8 cellular contexts compared by ENCODE assay signal in genomic region chr19:13985771-13986347, GRCh38. TPM values are rescaled to one million over a fixed set of nuclear protein-coding genes. Genes with fewer than 3 reads are reported as not detected.
DNase-seq lines count a peak whose midpoint lies in the region; ATAC-seq, FAIRE-seq and TF ChIP-seq lines count a peak whose summit lies in the region.

No MANE protein-coding gene starts in this region.

- peak overlapping the region; percentile 91 to 99 (median 98) for H3K27ac Mint-ChIP-seq in naive thymus-derived CD8-positive, alpha-beta T cell

- no peaks in the 10 kb centered on the region for H3K79me2 ChIP-seq in GM12878 (ENCODE audit: control insufficient read depth, insufficient read depth, low read length)

- H3K9ac ChIP-seq in GM12878 (ENCODE audit: control insufficient read depth, insufficient read depth, low read length) = peak overlapping the region; percentile 73

- TF ChIP-seq EP300 in GM12878 (IDR thresholded peaks at IDR 0.05; ENCODE audit: borderline replicate concordance in 1 of 2, control insufficient read depth in 1 of 2, low read depth in 2 of 2, low read length in 2 of 2) = no peak

- peak; percentile 19 for ATAC-seq in GM19438 (IDR thresholded peaks at IDR 0.05; ENCODE audit: low read depth, unreplicated experiment)
- ATAC-seq in GM12878 = peak; percentile 35
- ATAC-seq in naive thymus-derived CD8-positive, alpha-beta T cell = peak; percentile 15 to 21
- no peak for ATAC-seq in HG03520 (IDR thresholded peaks at IDR 0.05; ENCODE audit: unreplicated experiment)

- SMC1A ChIA-PET in GM12878 (lab: Charles Lee; ENCODE audit: uncharacterized antibody, unreplicated experiment) = interaction anchor here (0.5 to 3.6 kb wide), 9 partner anchors 17 to 91 kb away, joined by 3 to 18 read pairs (median 5); partner anchors contain the start of genes IL27RA and RLN3

- H3K27ac ChIP-seq in GM12878 (ENCODE audit: control insufficient read depth, insufficient read depth) = peak overlapping the region; percentile 94

- peaks cover 31 to 90% (median 83%) of the 10 kb centered on the region in 4 donors for H3K4me1 Mint-ChIP-seq in naive thymus-derived CD8-positive, alpha-beta T cell

- peak overlapping the region; percentile 63 for H2AFZ ChIP-seq in GM12878 (ENCODE audit: control insufficient read depth, low read depth, low read length)

- WGBS in GM12878 (ENCODE audit: insufficient coverage, insufficient replicate concordance, low lambda C conversion rate, missing lambda C conversion rate) = 5% methylated on average over 10 of the region's 10 CpGs

- H3K27me3 Mint-ChIP-seq in naive thymus-derived CD8-positive, alpha-beta T cell = no peaks in the 10 kb centered on the region

- POLR2A ChIA-PET in GM12878 (lab: Charles Lee) = interaction anchor here (0.5 to 6.5 kb wide), 6 partner anchors 13 to 400 kb away, joined by 4 to 49 read pairs (median 5); partner anchors contain the start of genes IL27RA and RFX1
- POLR2A ChIA-PET in naive thymus-derived CD8-positive, alpha-beta T cell (lab: Charles Lee) = interaction anchor here (0.8 to 24.8 kb wide), 10 partner anchors 10 to 238 kb away, joined by 3 to 481 read pairs (median 6); partner anchors contain the start of genes DCAF15, IL27RA and RFX1

- RAD21 ChIA-PET in GM12878 (lab: Charles Lee; ENCODE audit: unreplicated experiment) = interaction anchor here (0.8 to 4.2 kb wide), 6 partner anchors 9 to 125 kb away, joined by 3 to 35 read pairs (median 4); partner anchors contain the start of genes IL27RA and RFX1

- BruUV-seq in GM12878 (replicated peaks; lab: Mats Ljungman, UMichigan) = no TSS peak

- CTCF ChIA-PET in GM12878 (lab: Yijun Ruan, JAX) = interaction anchor here (0.7 to 2.7 kb wide), 6 partner anchors 34 to 130 kb away, joined by 3 to 13 read pairs (median 8); partner anchors contain the start of gene IL27RA

- H3K36me3 Mint-ChIP-seq in naive thymus-derived CD8-positive, alpha-beta T cell = peaks cover 0 to 15% (median 6%) of the 10 kb centered on the region in 3 donors

- peaks cover 27% of the 10 kb centered on the region for H3K4me1 ChIP-seq in GM12878 (ENCODE audit: control insufficient read depth, insufficient read depth, low read length)

- H3K9me3 Mint-ChIP-seq in naive thymus-derived CD8-positive, alpha-beta T cell = no peaks in the 10 kb centered on the region

- FAIRE-seq in GM12878 (lab: Jason Lieb, UNC) = no peak

- TF ChIP-seq POLR2A in GM12878 (IDR thresholded peaks at IDR 0.05; ENCODE audit: low read depth, low read length) = no peak

- TF ChIP-seq RAD21 in GM12878 (IDR thresholded peaks at IDR 0.05; ENCODE audit: insufficient read depth, low read depth, low read length) = no peak

- H3K9me3 ChIP-seq in GM12878 (replicated peaks; ENCODE audit: control insufficient read depth, insufficient read depth, low read length) = no peaks in the 10 kb centered on the region

- H3K4me2 ChIP-seq in GM12878 (ENCODE audit: control insufficient read depth, insufficient read depth) = peak overlapping the region; percentile 87

- H3K4me3 Mint-ChIP-seq in naive thymus-derived CD8-positive, alpha-beta T cell = peak overlapping the region; percentile 40 to 84 (median 71)

- intact Hi-C loops in GM12878 (cut with micrococcal nuclease; ENCODE audit: unreplicated experiment) = loop anchor here (2.0 to 10.0 kb wide), 3 partner anchors 19 to 49 kb away; partner anchors contain the start of genes DCAF15 and IL27RA

- DNase-seq in COR-L47 (lab: John Stamatoyannopoulos, UW) (peak; percentile 67), GM12878 (ENCODE audit: low read depth, low spot score) (no peak), NCI-H1105 (lab: John Stamatoyannopoulos, UW) (no peak), globus pallidus (ENCODE audit: low spot score) (no peak)
- DNase-seq in Jurkat, Clone E6-1 (ENCODE audit: low read depth, low spot score) = no peak
- DNase-seq in naive thymus-derived CD8-positive, alpha-beta T cell = no peak

- H4K20me1 ChIP-seq in GM12878 (ENCODE audit: control insufficient read depth, insufficient read depth) = no peaks in the 10 kb centered on the region

- in situ Hi-C loops in GM12878 (cut with MboI) = no loop called here

- TF ChIP-seq CTCF in GM12878 (IDR thresholded peaks at IDR 0.05 in 2 of 3, conservative IDR thresholded peaks at IDR 0.05 in 1 of 3; ENCODE audit: control insufficient read depth in 2 of 3, extremely low read depth in 1 of 3, insufficient read depth in 1 of 3, low read depth in 3 of 3, low read length in 3 of 3) = no peak

- no peaks in the 10 kb centered on the region for H3K27me3 ChIP-seq in GM12878 (replicated peaks in 1 of 2; ENCODE audit: control insufficient read depth in 2 of 2, insufficient read depth in 2 of 2, low read length in 1 of 2)

- peak overlapping the region; percentile 41 for H3K4me3 ChIP-seq in Jurkat, Clone E6-1 (ENCODE audit: low read length)
- peak overlapping the region; percentile 7; the same call in 1 of the 2 replicates for H3K4me3 ChIP-seq in GM12878

- no peaks in the 10 kb centered on the region; a peak in 2 of 4 replicates for H3K36me3 ChIP-seq in GM12878 (ENCODE audit: control insufficient read depth in 2 of 2, insufficient read depth in 2 of 2, low read length in 1 of 2)

RNA-seq across cellular contexts. Expression of gene RFX1, which starts 20.3 kb away (rescaled TPM):
- polyA plus RNA-seq in Jurkat, Clone E6-1 (2012; ENCODE audit: insufficient read depth, insufficient read length) = 7.7 TPM
- 3.1 and 3.4 TPM in 2 replicates for total RNA-seq in GM12878 (2013; cell fraction: nucleolus; rRNA removed)
- 1.1 and 2.5 TPM in 2 replicates for total RNA-seq in GM12878 (2014; rRNA removed)
- total RNA-seq in GM12878 (2014; rRNA removed; fragmentation: Illumina TruSeq; extraction: Trizol) = 0.37 and 0.81 TPM in 2 replicates
- total RNA-seq in GM12878 (2021) = 8.2 and 11.0 TPM in 2 replicates
- 0.92 TPM for polyA plus RNA-seq in GM12878 (2011; ENCODE audit: low read depth)
- polyA plus RNA-seq in GM12878 (2011; rRNA removed) = 0.29 and 0.39 TPM in 2 replicates
- 0.88 and 1.2 TPM in 2 replicates for polyA plus RNA-seq in GM12878 (2011; cell fraction: cytosol; rRNA removed)
- 5.4 and 10.0 TPM in 2 replicates for polyA plus RNA-seq in GM12878 (2011; cell fraction: nucleus; rRNA removed)
- 5.3 and 6.1 TPM in 2 replicates for polyA plus RNA-seq in GM12878 (2012)
- 0.11 and 0.79 TPM in 2 replicates for polyA plus RNA-seq in GM12878 (2014; fragmentation: Illumina TruSeq; extraction: Trizol)
- under 1 TPM; 0.05 to 0.29 TPM for polyA plus RNA-seq in GM12878 (2014; fragmentation: Nextera tagmentation; extraction: Ambion mirVana)
- polyA plus RNA-seq in GM12878 (2014; rRNA removed) = 2.6 and 3.5 TPM in 2 replicates
- polyA plus RNA-seq in GM12878 (2016; fragmentation: Nextera tagmentation; extraction: Ambion mirVana) = 1 to 10 TPM; 2.1 to 3.4 TPM
- polyA minus RNA-seq in GM12878 (2011; rRNA and poly(A)+ RNA removed) = 0.95 and 1.3 TPM in 2 replicates
- 4.8 and 6.2 TPM in 2 replicates for polyA minus RNA-seq in GM12878 (2011; cell fraction: cytosol; rRNA and poly(A)+ RNA removed)
- polyA minus RNA-seq in GM12878 (2011; cell fraction: nucleus; rRNA and poly(A)+ RNA removed) = 1.5 and 4.6 TPM in 2 replicates
- total RNA-seq in naive thymus-derived CD8-positive, alpha-beta T cell = 10 to 100 TPM; 17.1 to 18.8 TPM
- 1 to 10 TPM in 2 of 3 donors, under 1 TPM in 1; 0.84 to 1.1 (median 1.0) TPM for polyA plus RNA-seq in naive thymus-derived CD8-positive, alpha-beta T cell

RNA-seq across cellular contexts. Expression of gene DCAF15, which starts 33.5 kb away (rescaled TPM):
- polyA plus RNA-seq in Jurkat, Clone E6-1 (2012; ENCODE audit: insufficient read depth, insufficient read length) = 79.0 TPM
- 26.9 and 33.4 TPM in 2 replicates for total RNA-seq in GM12878 (2013; cell fraction: nucleolus; rRNA removed)
- 36.2 and 43.3 TPM in 2 replicates for total RNA-seq in GM12878 (2014; rRNA removed)
- 16.9 and 18.0 TPM in 2 replicates for total RNA-seq in GM12878 (2014; rRNA removed; fragmentation: Illumina TruSeq; extraction: Trizol)
- 58.2 and 63.4 TPM in 2 replicates for total RNA-seq in GM12878 (2021)
- polyA plus RNA-seq in GM12878 (2011; ENCODE audit: low read depth) = 10.8 TPM
- polyA plus RNA-seq in GM12878 (2011; rRNA removed) = 11.8 and 25.3 TPM in 2 replicates
- 27.7 and 41.9 TPM in 2 replicates for polyA plus RNA-seq in GM12878 (2011; cell fraction: cytosol; rRNA removed)
- polyA plus RNA-seq in GM12878 (2011; cell fraction: nucleus; rRNA removed) = 248 and 296 TPM in 2 replicates
- polyA plus RNA-seq in GM12878 (2012) = 32.4 and 34.3 TPM in 2 replicates
- polyA plus RNA-seq in GM12878 (2014; fragmentation: Illumina TruSeq; extraction: Trizol) = 11.9 and 20.9 TPM in 2 replicates
- polyA plus RNA-seq in GM12878 (2014; fragmentation: Nextera tagmentation; extraction: Ambion mirVana) = under 1 TPM; 0.16 to 0.58 TPM
- 50.1 and 55.7 TPM in 2 replicates for polyA plus RNA-seq in GM12878 (2014; rRNA removed)
- 10 to 100 TPM; 27.9 to 29.2 TPM for polyA plus RNA-seq in GM12878 (2016; fragmentation: Nextera tagmentation; extraction: Ambion mirVana)
- polyA minus RNA-seq in GM12878 (2011; rRNA and poly(A)+ RNA removed) = 32.3 TPM in 2 replicates
- polyA minus RNA-seq in GM12878 (2011; cell fraction: cytosol; rRNA and poly(A)+ RNA removed) = 10.6 and 15.0 TPM in 2 replicates
- 33.1 and 49.4 TPM in 2 replicates for polyA minus RNA-seq in GM12878 (2011; cell fraction: nucleus; rRNA and poly(A)+ RNA removed)
- total RNA-seq in naive thymus-derived CD8-positive, alpha-beta T cell = 10 to 100 TPM; 93.5 to 93.6 TPM
- polyA plus RNA-seq in naive thymus-derived CD8-positive, alpha-beta T cell = 1 to 10 TPM; 2.9 to 6.0 (median 3.4) TPM

RNA-seq across cellular contexts. Expression of gene RLN3, which starts 42.1 kb away (rescaled TPM):
- polyA plus RNA-seq in Jurkat, Clone E6-1 (2012; ENCODE audit: insufficient read depth, insufficient read length) = not detected
- not detected in 2 replicates for total RNA-seq in GM12878 (2013; cell fraction: nucleolus; rRNA removed)
- total RNA-seq in GM12878 (2014; rRNA removed) = not detected in 2 replicates
- not detected in 2 replicates for total RNA-seq in GM12878 (2014; rRNA removed; fragmentation: Illumina TruSeq; extraction: Trizol)
- not detected in 2 replicates for total RNA-seq in GM12878 (2021)
- not detected for polyA plus RNA-seq in GM12878 (2011; ENCODE audit: low read depth)
- not detected in 2 replicates for polyA plus RNA-seq in GM12878 (2011; rRNA removed)
- not detected in 2 replicates for polyA plus RNA-seq in GM12878 (2011; cell fraction: cytosol; rRNA removed)
- polyA plus RNA-seq in GM12878 (2011; cell fraction: nucleus; rRNA removed) = not detected in 2 replicates
- not detected in 2 replicates for polyA plus RNA-seq in GM12878 (2012)
- not detected in 2 replicates for polyA plus RNA-seq in GM12878 (2014; fragmentation: Illumina TruSeq; extraction: Trizol)
- polyA plus RNA-seq in GM12878 (2014; fragmentation: Nextera tagmentation; extraction: Ambion mirVana) = not detected
- 0.16 TPM in 1 of 2 replicates, not detected in the other for polyA plus RNA-seq in GM12878 (2014; rRNA removed)
- polyA plus RNA-seq in GM12878 (2016; fragmentation: Nextera tagmentation; extraction: Ambion mirVana) = not detected
- not detected in 2 replicates for polyA minus RNA-seq in GM12878 (2011; rRNA and poly(A)+ RNA removed)
- not detected in 2 replicates for polyA minus RNA-seq in GM12878 (2011; cell fraction: cytosol; rRNA and poly(A)+ RNA removed)
- polyA minus RNA-seq in GM12878 (2011; cell fraction: nucleus; rRNA and poly(A)+ RNA removed) = not detected in 2 replicates
- total RNA-seq in naive thymus-derived CD8-positive, alpha-beta T cell = not detected
- under 1 TPM in 1 of 3 donors, not detected in 2; 0.50 TPM for polyA plus RNA-seq in naive thymus-derived CD8-positive, alpha-beta T cell

RNA-seq across cellular contexts. Expression of gene IL27RA, which starts 45.7 kb away (rescaled TPM):
- 14.5 TPM for polyA plus RNA-seq in Jurkat, Clone E6-1 (2012; ENCODE audit: insufficient read depth, insufficient read length)
- 30.7 and 34.5 TPM in 2 replicates for total RNA-seq in GM12878 (2013; cell fraction: nucleolus; rRNA removed)
- 44.6 and 48.7 TPM in 2 replicates for total RNA-seq in GM12878 (2014; rRNA removed)
- total RNA-seq in GM12878 (2014; rRNA removed; fragmentation: Illumina TruSeq; extraction: Trizol) = 26.3 and 30.0 TPM in 2 replicates
- 51.4 and 52.3 TPM in 2 replicates for total RNA-seq in GM12878 (2021)
- 7.8 TPM for polyA plus RNA-seq in GM12878 (2011; ENCODE audit: low read depth)
- polyA plus RNA-seq in GM12878 (2011; rRNA removed) = 43.0 and 63.5 TPM in 2 replicates
- 63.1 and 75.8 TPM in 2 replicates for polyA plus RNA-seq in GM12878 (2011; cell fraction: cytosol; rRNA removed)
- polyA plus RNA-seq in GM12878 (2011; cell fraction: nucleus; rRNA removed) = 51.9 and 54.3 TPM in 2 replicates
- polyA plus RNA-seq in GM12878 (2012) = 15.1 and 16.4 TPM in 2 replicates
- 19.6 and 36.1 TPM in 2 replicates for polyA plus RNA-seq in GM12878 (2014; fragmentation: Illumina TruSeq; extraction: Trizol)
- 10 to 100 TPM in 1 of 2 experiments, 1 to 10 TPM in 1; 8.4 to 13.1 TPM for polyA plus RNA-seq in GM12878 (2014; fragmentation: Nextera tagmentation; extraction: Ambion mirVana)
- 40.8 and 43.0 TPM in 2 replicates for polyA plus RNA-seq in GM12878 (2014; rRNA removed)
- polyA plus RNA-seq in GM12878 (2016; fragmentation: Nextera tagmentation; extraction: Ambion mirVana) = 10 to 100 TPM; 41.6 to 48.4 TPM
- 25.6 and 49.2 TPM in 2 replicates for polyA minus RNA-seq in GM12878 (2011; rRNA and poly(A)+ RNA removed)
- 21.1 and 22.8 TPM in 2 replicates for polyA minus RNA-seq in GM12878 (2011; cell fraction: cytosol; rRNA and poly(A)+ RNA removed)
- 11.4 and 17.2 TPM in 2 replicates for polyA minus RNA-seq in GM12878 (2011; cell fraction: nucleus; rRNA and poly(A)+ RNA removed)
- 10 to 100 TPM; 54.2 to 54.7 TPM for total RNA-seq in naive thymus-derived CD8-positive, alpha-beta T cell
- polyA plus RNA-seq in naive thymus-derived CD8-positive, alpha-beta T cell = 10 to 100 TPM; 54.5 to 91.2 (median 83.9) TPM

RNA-seq across cellular contexts. Expression of gene PODNL1, which starts 47.6 kb away (rescaled TPM):
- polyA plus RNA-seq in Jurkat, Clone E6-1 (2012; ENCODE audit: insufficient read depth, insufficient read length) = not detected
- total RNA-seq in GM12878 (2013; cell fraction: nucleolus; rRNA removed) = not detected in 2 replicates
- total RNA-seq in GM12878 (2014; rRNA removed) (not detected in 2 replicates), GM12878 (2014; rRNA removed; fragmentation: Illumina TruSeq; extraction: Trizol) (not detected in 2 replicates), GM12878 (2021) (not detected in 2 replicates)
- not detected for polyA plus RNA-seq in GM12878 (2011; ENCODE audit: low read depth)
- polyA plus RNA-seq in GM12878 (2011; rRNA removed) (0.04 TPM in 1 of 2 replicates, not detected in the other), GM12878 (2014; fragmentation: Illumina TruSeq; extraction: Trizol) (not detected in 2 replicates), GM12878 (2014; fragmentation: Nextera tagmentation; extraction: Ambion mirVana) (not detected), GM12878 (2014; rRNA removed) (not detected in 2 replicates), GM12878 (2016; fragmentation: Nextera tagmentation; extraction: Ambion mirVana) (under 1 TPM in 1 of 2 experiments, not detected in 1; 0.44 TPM)
- 0.13 and 0.15 TPM in 2 replicates for polyA plus RNA-seq in GM12878 (2011; cell fraction: cytosol; rRNA removed)
- 0.09 TPM in 1 of 2 replicates, not detected in the other for polyA plus RNA-seq in GM12878 (2011; cell fraction: nucleus; rRNA removed)
- polyA plus RNA-seq in GM12878 (2012) = 0.28 and 0.37 TPM in 2 replicates
- not detected in 2 replicates for polyA minus RNA-seq in GM12878 (2011; rRNA and poly(A)+ RNA removed)
- polyA minus RNA-seq in GM12878 (2011; cell fraction: cytosol; rRNA and poly(A)+ RNA removed) = not detected in 2 replicates
- polyA minus RNA-seq in GM12878 (2011; cell fraction: nucleus; rRNA and poly(A)+ RNA removed) = not detected in 2 replicates
- total RNA-seq in naive thymus-derived CD8-positive, alpha-beta T cell = not detected
- not detected for polyA plus RNA-seq in naive thymus-derived CD8-positive, alpha-beta T cell
